ENCODE assay signal across 11 cellular contexts in genomic region chrX:48558270-48558669, GRCh38. TPM values are rescaled to one million over a fixed set of nuclear protein-coding genes. Genes with fewer than 3 reads are reported as not detected.
DNase-seq lines count a peak whose midpoint lies in the region; ATAC-seq and TF ChIP-seq lines count a peak whose summit lies in the region.
"Had no signal": no experiment of that assay in that cellular context is flagged by ENCODE, and none has a peak within 500 bp of the region (broad histone marks: within the 10 kb centered on the region; RNA-seq: fewer than 3 reads in every experiment).

No MANE protein-coding gene starts in this region.

- H4K20me1 ChIP-seq in fibroblast of lung (ENCODE audit: control insufficient read depth, extremely low read depth, insufficient read depth, low read length), result no peaks in the 10 kb centered on the region

- CTCF ChIA-PET in activated naive CD4-positive, alpha-beta T cell treated with anti-CD3 and anti-CD28 coated beads for 36 hours (lab: Charles Lee), result no interaction called here
- CTCF ChIA-PET in activated naive CD4-positive, alpha-beta T cell treated with anti-CD3 and anti-CD28 coated beads, Interleukin-2, amount 10 ng/mL, durations not matched to agents 7 days and 5 days (lab: Charles Lee), result no interaction called here

- H3K27ac Mint-ChIP-seq in activated naive CD4-positive, alpha-beta T cell treated with anti-CD3 and anti-CD28 coated beads for 36 hours, result peak overlapping the region; percentile 78
- no peak overlapping the region for H3K27ac Mint-ChIP-seq in activated naive CD4-positive, alpha-beta T cell treated with anti-CD3 and anti-CD28 coated beads, Interleukin-2, amount 10 ng/mL, durations not matched to agents 7 days and 5 days
- no peak overlapping the region for H3K27ac Mint-ChIP-seq in stimulated activated naive CD8-positive, alpha-beta T cell treated with anti-CD3 and anti-CD28 coated beads, Interleukin-15, amount 100 ng/mL, for 72 hours
- H3K27ac Mint-ChIP-seq: dendritic cell treated with granulocyte-macrophage colony-stimulating factor and Interleukin-4, amounts not matched to agents 40 ng/mL and 50 ng/mL, for 4 days had no signal

- H3K9me3 Mint-ChIP-seq in activated naive CD4-positive, alpha-beta T cell treated with anti-CD3 and anti-CD28 coated beads for 36 hours, result no peaks in the 10 kb centered on the region
- no peaks in the 10 kb centered on the region for H3K9me3 Mint-ChIP-seq in activated naive CD4-positive, alpha-beta T cell treated with anti-CD3 and anti-CD28 coated beads, Interleukin-2, amount 10 ng/mL, durations not matched to agents 7 days and 5 days
- no peaks in the 10 kb centered on the region for H3K9me3 Mint-ChIP-seq in stimulated activated naive CD8-positive, alpha-beta T cell treated with anti-CD3 and anti-CD28 coated beads, Interleukin-15, amount 100 ng/mL, for 72 hours
- H3K9me3 Mint-ChIP-seq: dendritic cell treated with granulocyte-macrophage colony-stimulating factor and Interleukin-4, amounts not matched to agents 40 ng/mL and 50 ng/mL, for 4 days had no signal

- ATAC-seq in stimulated activated naive CD8-positive, alpha-beta T cell treated with anti-CD3 and anti-CD28 coated beads, Interleukin-15, amount 100 ng/mL, for 72 hours, result peak; percentile 53
- no peak for ATAC-seq in GM18517 (IDR thresholded peaks at IDR 0.05; ENCODE audit: unreplicated experiment)

- no peak overlapping the region for H3K9ac ChIP-seq in fibroblast of lung (ENCODE audit: insufficient read depth, low read length)
- H3K9ac ChIP-seq: BLaER1 treated with 17β-estradiol and CSF1 and Interleukin-3, amounts not matched to agents 10 nM and 100 nM had no signal

- peaks cover 11% of the 10 kb centered on the region for H3K36me3 Mint-ChIP-seq in activated naive CD4-positive, alpha-beta T cell treated with anti-CD3 and anti-CD28 coated beads for 36 hours (ENCODE audit: low read depth)
- peaks cover 19% of the 10 kb centered on the region for H3K36me3 Mint-ChIP-seq in activated naive CD4-positive, alpha-beta T cell treated with anti-CD3 and anti-CD28 coated beads, Interleukin-2, amount 10 ng/mL, durations not matched to agents 7 days and 5 days

- TF ChIP-seq CTCF in fibroblast of lung (conservative IDR thresholded peaks at IDR 0.05 in 1 of 2, IDR thresholded peaks at IDR 0.05 in 1 of 2; ENCODE audit: low read depth in 1 of 2, low read length in 2 of 2), result no peak
- no peak for TF ChIP-seq CTCF in thyroid gland (IDR thresholded peaks at IDR 0.05)

- H3K27me3 ChIP-seq in fibroblast of lung (ENCODE audit: control insufficient read depth, insufficient read depth, low read length) (no peaks in the 10 kb centered on the region), thyroid gland (no peaks in the 10 kb centered on the region)

- peak; percentile 28 for DNase-seq in activated naive CD4-positive, alpha-beta T cell treated with anti-CD3 and anti-CD28 coated beads for 36 hours
- DNase-seq in activated naive CD4-positive, alpha-beta T cell treated with anti-CD3 and anti-CD28 coated beads, Interleukin-2, amount 10 ng/mL, durations not matched to agents 7 days and 5 days, result no peak
- DNase-seq in SW 1271 (lab: John Stamatoyannopoulos, UW) (peak; percentile 9 to 20), fibroblast of lung (ENCODE audit: low read depth in 2 of 2) (peak; percentile 70 to 87), thyroid gland (no peak), T1000 (lab: John Stamatoyannopoulos, UW) (no peak)
- no peak for DNase-seq in stimulated activated naive CD8-positive, alpha-beta T cell treated with anti-CD3 and anti-CD28 coated beads, Interleukin-15, amount 100 ng/mL, for 72 hours
- DNase-seq: activated CD8-positive, alpha-beta memory T cell treated with anti-CD3 and anti-CD28 coated beads, Interleukin-2, amount 50 U/mL, for 4 hours had no signal

- H3K4me1 ChIP-seq in fibroblast of lung (ENCODE audit: control insufficient read depth, extremely low read depth, insufficient read depth, low read length) (no peaks in the 10 kb centered on the region), thyroid gland (no peaks in the 10 kb centered on the region)
- H3K4me1 ChIP-seq: BLaER1 treated with 17β-estradiol and CSF1 and Interleukin-3, amounts not matched to agents 10 nM and 100 nM had no signal

- TF ChIP-seq POLR2A in thyroid gland (IDR thresholded peaks at IDR 0.05), result no peak

- H3K4me1 Mint-ChIP-seq in activated naive CD4-positive, alpha-beta T cell treated with anti-CD3 and anti-CD28 coated beads for 36 hours (ENCODE audit: low read depth), result peaks cover 3% of the 10 kb centered on the region
- no peaks in the 10 kb centered on the region for H3K4me1 Mint-ChIP-seq in activated naive CD4-positive, alpha-beta T cell treated with anti-CD3 and anti-CD28 coated beads, Interleukin-2, amount 10 ng/mL, durations not matched to agents 7 days and 5 days
- H3K4me1 Mint-ChIP-seq in stimulated activated naive CD8-positive, alpha-beta T cell treated with anti-CD3 and anti-CD28 coated beads, Interleukin-15, amount 100 ng/mL, for 72 hours, result no peaks in the 10 kb centered on the region

- H3K4me3 ChIP-seq in fibroblast of lung (replicated peaks in 1 of 4; ENCODE audit: control extremely low read depth in 1 of 4, insufficient read depth in 1 of 4, low read depth in 3 of 4, low read length in 4 of 4), result no peak overlapping the region
- H3K4me3 ChIP-seq in thyroid gland (replicated peaks in 1 of 3), result no peak overlapping the region
- H3K4me3 ChIP-seq: BLaER1 treated with 17β-estradiol and CSF1 and Interleukin-3, amounts not matched to agents 10 nM and 100 nM had no signal

- no peak overlapping the region for H3K4me3 Mint-ChIP-seq in activated naive CD4-positive, alpha-beta T cell treated with anti-CD3 and anti-CD28 coated beads for 36 hours
- H3K4me3 Mint-ChIP-seq in activated naive CD4-positive, alpha-beta T cell treated with anti-CD3 and anti-CD28 coated beads, Interleukin-2, amount 10 ng/mL, durations not matched to agents 7 days and 5 days, result no peak overlapping the region
- no peak overlapping the region for H3K4me3 Mint-ChIP-seq in stimulated activated naive CD8-positive, alpha-beta T cell treated with anti-CD3 and anti-CD28 coated beads, Interleukin-15, amount 100 ng/mL, for 72 hours
- H3K4me3 Mint-ChIP-seq: dendritic cell treated with granulocyte-macrophage colony-stimulating factor and Interleukin-4, amounts not matched to agents 40 ng/mL and 50 ng/mL, for 4 days had no signal

- 82 to 85% methylated on average over 4 of the region's 4 CpGs for WGBS in thyroid gland, 2 donors

- H3K4me2 ChIP-seq in fibroblast of lung (ENCODE audit: extremely low read depth, insufficient read depth, low read length), result no peak overlapping the region
- H3K4me2 ChIP-seq: BLaER1 treated with 17β-estradiol and CSF1 and Interleukin-3, amounts not matched to agents 10 nM and 100 nM had no signal

- intact Hi-C loops in activated naive CD4-positive, alpha-beta T cell treated with anti-CD3 and anti-CD28 coated beads for 36 hours (cut with micrococcal nuclease), result loop anchor here (1.0 kb wide), 1 partner anchor 16 kb away; the partner anchor contains the start of gene RBM3
- intact Hi-C loops in thyroid gland (cut with DNase I), result no loop called here

- no peaks in the 10 kb centered on the region for H3K79me2 ChIP-seq in fibroblast of lung (ENCODE audit: control insufficient read depth, insufficient read depth, low read length)

- H3K36me3 ChIP-seq in fibroblast of lung (ENCODE audit: control insufficient read depth, insufficient read depth, low read length) (peaks cover 3% of the 10 kb centered on the region), thyroid gland (peaks cover 0 to 12% of the 10 kb centered on the region in 2 donors)

- H3K27ac ChIP-seq in fibroblast of lung (ENCODE audit: insufficient read depth, low read length), result no peak overlapping the region
- H3K27ac ChIP-seq in thyroid gland, result no peak overlapping the region
- H3K27ac ChIP-seq: BLaER1 treated with 17β-estradiol and CSF1 and Interleukin-3, amounts not matched to agents 10 nM and 100 nM had no signal

- no peak overlapping the region for H2AFZ ChIP-seq in fibroblast of lung (ENCODE audit: low read length)

- no peaks in the 10 kb centered on the region for H3K27me3 Mint-ChIP-seq in activated naive CD4-positive, alpha-beta T cell treated with anti-CD3 and anti-CD28 coated beads for 36 hours (ENCODE audit: low read depth)
- H3K27me3 Mint-ChIP-seq in activated naive CD4-positive, alpha-beta T cell treated with anti-CD3 and anti-CD28 coated beads, Interleukin-2, amount 10 ng/mL, durations not matched to agents 7 days and 5 days, result no peaks in the 10 kb centered on the region
- H3K27me3 Mint-ChIP-seq in stimulated activated naive CD8-positive, alpha-beta T cell treated with anti-CD3 and anti-CD28 coated beads, Interleukin-15, amount 100 ng/mL, for 72 hours, result no peaks in the 10 kb centered on the region
- H3K27me3 Mint-ChIP-seq: dendritic cell treated with granulocyte-macrophage colony-stimulating factor and Interleukin-4, amounts not matched to agents 40 ng/mL and 50 ng/mL, for 4 days had no signal

- no peaks in the 10 kb centered on the region for H3K9me3 ChIP-seq in fibroblast of lung (ENCODE audit: control insufficient read depth, insufficient read depth, low read depth, low read length)
- H3K9me3 ChIP-seq in thyroid gland, result no peaks in the 10 kb centered on the region
- H3K9me3 ChIP-seq: BLaER1 treated with 17β-estradiol and CSF1 and Interleukin-3, amounts not matched to agents 10 nM and 100 nM had no signal

RNA-seq across cellular contexts. Expression of gene RBM3, which starts 16.0 kb away (rescaled TPM):
- 100 to 1,000 TPM; 139 to 143 TPM for total RNA-seq in activated naive CD4-positive, alpha-beta T cell treated with anti-CD3 and anti-CD28 coated beads for 36 hours
- total RNA-seq in fibroblast of lung, result 39.8 and 52.7 TPM in 2 replicates
- 422 and 464 TPM in 2 replicates for polyA plus RNA-seq in fibroblast of lung
- polyA plus RNA-seq in fibroblast of lung (2012), result 522 and 622 TPM in 2 replicates
- 174 and 232 TPM in 2 replicates for polyA minus RNA-seq in fibroblast of lung (ENCODE audit: low replicate concordance)
- 100 to 1,000 TPM; 122 to 250 (median 177) TPM for total RNA-seq in thyroid gland

RNA-seq across cellular contexts. Expression of gene TBC1D25, which starts 18.8 kb away (rescaled TPM):
- 10 to 100 TPM; 10.6 to 11.1 TPM for total RNA-seq in activated naive CD4-positive, alpha-beta T cell treated with anti-CD3 and anti-CD28 coated beads for 36 hours
- total RNA-seq in fibroblast of lung (3.9 and 5.1 TPM in 2 replicates), thyroid gland (10 to 100 TPM in 3 of 4 donors, 1 to 10 TPM in 1; 9.4 to 16.5 (median 12.2) TPM)
- 8.5 and 9.4 TPM in 2 replicates for polyA plus RNA-seq in fibroblast of lung
- polyA plus RNA-seq in fibroblast of lung (2012), result 12.2 and 13.6 TPM in 2 replicates
- 25.0 and 52.6 TPM in 2 replicates for polyA minus RNA-seq in fibroblast of lung (ENCODE audit: low replicate concordance)

RNA-seq across cellular contexts. Expression of gene EBP, which starts 36.7 kb away (rescaled TPM):
- total RNA-seq in activated naive CD4-positive, alpha-beta T cell treated with anti-CD3 and anti-CD28 coated beads for 36 hours, result 100 to 1,000 TPM; 118 to 123 TPM
- total RNA-seq in fibroblast of lung (30.8 and 93.5 TPM in 2 replicates), thyroid gland (10 to 100 TPM; 11.0 to 43.5 (median 35.5) TPM)
- 61.0 and 68.2 TPM in 2 replicates for polyA plus RNA-seq in fibroblast of lung
- 73.9 and 90.6 TPM in 2 replicates for polyA plus RNA-seq in fibroblast of lung (2012)
- polyA minus RNA-seq in fibroblast of lung (ENCODE audit: low replicate concordance), result 224 and 291 TPM in 2 replicates

RNA-seq across cellular contexts. Expression of gene WDR13, which starts 39.0 kb away (rescaled TPM):
- total RNA-seq in activated naive CD4-positive, alpha-beta T cell treated with anti-CD3 and anti-CD28 coated beads for 36 hours, result 10 to 100 TPM; 37.0 to 40.1 TPM
- 98.4 and 99.7 TPM in 2 replicates for total RNA-seq in fibroblast of lung
- polyA plus RNA-seq in fibroblast of lung, result 41.2 and 47.4 TPM in 2 replicates
- polyA plus RNA-seq in fibroblast of lung (2012), result 129 and 139 TPM in 2 replicates
- polyA minus RNA-seq in fibroblast of lung (ENCODE audit: low replicate concordance), result 228 and 266 TPM in 2 replicates
- total RNA-seq in thyroid gland, result 100 to 1,000 TPM; 134 to 181 (median 171) TPM

RNA-seq across cellular contexts. Expression of gene PORCN, which starts 49.5 kb away (rescaled TPM):
- 1 to 10 TPM; 5.2 to 5.6 TPM for total RNA-seq in activated naive CD4-positive, alpha-beta T cell treated with anti-CD3 and anti-CD28 coated beads for 36 hours
- total RNA-seq in fibroblast of lung (6.2 and 11.4 TPM in 2 replicates), thyroid gland (10 to 100 TPM; 14.5 to 36.4 (median 21.4) TPM)
- polyA plus RNA-seq in fibroblast of lung, result 5.4 and 6.0 TPM in 2 replicates
- 7.1 and 9.9 TPM in 2 replicates for polyA plus RNA-seq in fibroblast of lung (2012)
- 29.7 and 53.0 TPM in 2 replicates for polyA minus RNA-seq in fibroblast of lung (ENCODE audit: low replicate concordance)

Comparison
In these comparisons a context has a peak if more than half of its experiments do, and no peak if none do; other contexts are left out.
1. DNase-seq: peak in activated naive CD4-positive, alpha-beta T cell treated with anti-CD3 and anti-CD28 coated beads for 36 hours (single experiment), SW 1271 (2 of 2) and fibroblast of lung (2 of 2); none in activated naive CD4-positive, alpha-beta T cell treated with anti-CD3 and anti-CD28 coated beads, Interleukin-2, amount 10 ng/mL, durations not matched to agents 7 days and 5 days (single experiment), stimulated activated naive CD8-positive, alpha-beta T cell treated with anti-CD3 and anti-CD28 coated beads, Interleukin-15, amount 100 ng/mL, for 72 hours (0 of 2), thyroid gland (0 of 2) and T1000 (single experiment).